Comparison of ENCODE assay signal across 22 cellular contexts in the genomic region with DNA sequence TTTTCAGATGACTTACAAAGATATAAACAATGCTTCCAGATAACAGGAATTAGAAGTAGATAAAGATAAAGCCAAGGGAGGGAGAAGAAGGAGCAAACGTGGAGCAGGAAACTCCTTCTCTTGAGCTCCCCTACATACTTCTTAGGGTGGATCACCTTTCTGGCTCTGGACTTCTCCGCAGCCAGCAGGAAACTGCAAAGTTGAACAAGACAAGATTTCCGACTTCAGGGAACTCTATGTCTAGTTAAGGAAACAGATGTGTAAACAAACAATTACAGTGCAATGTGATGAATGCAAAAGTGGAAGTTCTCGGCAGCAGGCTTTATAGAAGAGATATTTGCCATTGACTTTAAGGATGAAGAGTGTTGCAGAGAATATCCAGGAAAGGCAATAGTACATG.
DNase-seq lines count a peak whose midpoint lies in the region; ATAC-seq, FAIRE-seq and TF ChIP-seq lines count a peak whose summit lies in the region.
"Had no signal": no experiment of that assay in that cellular context is flagged by ENCODE, and none has a peak within 500 bp of the region (broad histone marks: within the 10 kb centered on the region; RNA-seq: fewer than 3 reads in every experiment).

No MANE protein-coding gene starts in this region.

- no peak for TF ChIP-seq POLR2A in right lobe of liver (IDR thresholded peaks at IDR 0.05)
- no peak for TF ChIP-seq POLR2A in HepG2 (IDR thresholded peaks at IDR 0.05; ENCODE audit: insufficient read depth in 1 of 2, low read depth in 2 of 2, low read length in 2 of 2)

- no peak overlapping the region for H3K18ac ChIP-seq in mesenchymal stem cell (ENCODE audit: low read depth in 1 of 2, low read length in 2 of 2)

- H3K4me3 ChIP-seq in right lobe of liver (no peak overlapping the region), HepG2 (replicated peaks in 1 of 3; ENCODE audit: insufficient read depth in 1 of 3, low read depth in 2 of 3, low read length in 3 of 3) (no peak overlapping the region), mesenchymal stem cell (ENCODE audit: insufficient read depth in 1 of 2, low read depth in 1 of 2, low read length in 2 of 2) (no peak overlapping the region)
- H3K4me3 ChIP-seq: A549, ascending aorta had no signal

- no peak for TF ChIP-seq RAD21 in HepG2 (CRISPR knock-in tag; IDR thresholded peaks at IDR 0.05)

- H3K27me3 ChIP-seq in right lobe of liver: no peaks in the 10 kb centered on the region
- H3K27me3 ChIP-seq in HepG2 (ENCODE audit: control insufficient read depth in 1 of 2, insufficient read depth in 2 of 2, low read length in 2 of 2): no peaks in the 10 kb centered on the region
- H3K27me3 ChIP-seq in mesenchymal stem cell (ENCODE audit: control insufficient read depth in 1 of 2, insufficient read depth in 1 of 2, low read length in 2 of 2): no peaks in the 10 kb centered on the region
- H3K27me3 ChIP-seq: ascending aorta had no signal

- no peak overlapping the region for H2AK5ac ChIP-seq in mesenchymal stem cell (ENCODE audit: low read length, severe bottlenecking)

- H3K79me1 ChIP-seq in mesenchymal stem cell (replicated peaks; ENCODE audit: low read length, poor library complexity, severe bottlenecking): no peaks in the 10 kb centered on the region

- BruUV-seq in HepG2 (replicated peaks; lab: Mats Ljungman, UMichigan): no TSS peak

- no peak overlapping the region for H4K91ac ChIP-seq in mesenchymal stem cell (ENCODE audit: low read length)

- H3K79me2 ChIP-seq in HepG2 (ENCODE audit: insufficient read depth, low read length): no peaks in the 10 kb centered on the region

- no peak overlapping the region for H2BK12ac ChIP-seq in mesenchymal stem cell (ENCODE audit: low read length in 2 of 2)

- H2AFZ ChIP-seq in HepG2 (ENCODE audit: low read length): no peak overlapping the region
- H2AFZ ChIP-seq in mesenchymal stem cell (ENCODE audit: low read depth, low read length): no peak overlapping the region

- no peak overlapping the region for H2BK5ac ChIP-seq in mesenchymal stem cell (ENCODE audit: low read depth, low read length, poor library complexity, severe bottlenecking)

- peak overlapping the region; percentile 74 for H3K4me3 Mint-ChIP-seq in endothelial cell (ENCODE audit: unreplicated experiment)
- H3K4me3 Mint-ChIP-seq in progenitor cell of endocrine pancreas (ENCODE audit: low read depth): no peak overlapping the region
- H3K4me3 Mint-ChIP-seq: activated CD8-positive, alpha-beta T cell treated with anti-CD3 and anti-CD28 coated beads, Interleukin-2, amount 10 ng/mL, durations not matched to agents 7 days and 5 days; activated naive CD4-positive, alpha-beta T cell treated with anti-CD3 and anti-CD28 coated beads for 36 hours had no signal

- H3K4me2 ChIP-seq in HepG2 (ENCODE audit: low read depth, low read length): no peak overlapping the region
- H3K4me2 ChIP-seq in mesenchymal stem cell (ENCODE audit: low read length, poor library complexity, severe bottlenecking): no peak overlapping the region
- H3K4me2 ChIP-seq: A549 had no signal

- H3K27ac Mint-ChIP-seq in endothelial cell (ENCODE audit: unreplicated experiment) (peak overlapping the region; percentile 99), progenitor cell of endocrine pancreas (no peak overlapping the region)
- H3K27ac Mint-ChIP-seq: activated CD8-positive, alpha-beta T cell treated with anti-CD3 and anti-CD28 coated beads, Interleukin-2, amount 10 ng/mL, durations not matched to agents 7 days and 5 days; activated naive CD4-positive, alpha-beta T cell treated with anti-CD3 and anti-CD28 coated beads for 36 hours had no signal

- H2BK15ac ChIP-seq in mesenchymal stem cell (ENCODE audit: low read depth, poor library complexity, severe bottlenecking): no peak overlapping the region

- ATAC-seq in right lobe of liver: peak; percentile 34 to 78 (median 50)
- no peak for ATAC-seq in HepG2
- ATAC-seq: A549; activated CD8-positive, alpha-beta T cell treated with anti-CD3 and anti-CD28 coated beads, Interleukin-2, amount 10 ng/mL, durations not matched to agents 7 days and 5 days had no signal

- H3K4me1 ChIP-seq in right lobe of liver (no peaks in the 10 kb centered on the region), HepG2 (ENCODE audit: insufficient read depth, low read length) (peaks cover 40% of the 10 kb centered on the region), mesenchymal stem cell (ENCODE audit: control insufficient read depth, insufficient read depth, low read depth, low read length) (no peaks in the 10 kb centered on the region)

- CTCF ChIA-PET in HepG2 (lab: Yijun Ruan, JAX; ENCODE audit: low intra/inter-chr PET ratio, low total read pairs): no interaction called here

- H3K23ac ChIP-seq in mesenchymal stem cell (ENCODE audit: low read length in 2 of 2): no peak overlapping the region

- TF ChIP-seq CTCF in right lobe of liver (IDR thresholded peaks at IDR 0.05) (no peak), HepG2 (CRISPR knock-in tag; IDR thresholded peaks at IDR 0.05) (no peak), endothelial cell (IDR thresholded peaks at IDR 0.05; ENCODE audit: unreplicated experiment) (no peak), progenitor cell of endocrine pancreas (IDR thresholded peaks at IDR 0.05; ENCODE audit: unreplicated experiment) (no peak)

- H3K36me3 ChIP-seq in right lobe of liver (no peaks in the 10 kb centered on the region), HepG2 (replicated peaks in 1 of 2; ENCODE audit: control insufficient read depth in 1 of 2, insufficient read depth in 2 of 2, low read length in 2 of 2) (no peaks in the 10 kb centered on the region), mesenchymal stem cell (ENCODE audit: control insufficient read depth in 1 of 2, insufficient read depth in 2 of 2, low read depth in 1 of 2, low read length in 2 of 2) (no peaks in the 10 kb centered on the region)
- H3K36me3 ChIP-seq: ascending aorta had no signal

- no peak overlapping the region for H3K14ac ChIP-seq in mesenchymal stem cell (ENCODE audit: low read length in 2 of 2)

- FAIRE-seq in HepG2 (lab: Jason Lieb, UNC): no peak
- FAIRE-seq: A549, GM18507, RCC 7860 had no signal

- in situ Hi-C loops in HepG2 (cut with HindIII; ENCODE audit: extremely low pct_ligation_motif_present, low pct_unique_long_range_greater_than_20kb): no loop called here

- no peak for DNase-seq in right lobe of liver
- DNase-seq in HepG2 (ENCODE audit: low spot score): no peak
- peak; percentile 31 for DNase-seq in endothelial cell (ENCODE audit: low spot score)
- DNase-seq in mesenchymal stem cell: peak; percentile 73
- no peak for DNase-seq in progenitor cell of endocrine pancreas (ENCODE audit: low spot score, unreplicated experiment)
- no peak for DNase-seq in NCI-H2196 (lab: John Stamatoyannopoulos, UW; ENCODE audit: unreplicated experiment)
- no peak for DNase-seq in NK-92 treated with Interleukin-12 subunit alpha and Interleukin-12 subunit beta, amount 100 ng/mL, for 24 hours (lab: John Stamatoyannopoulos, UW)
- no peak for DNase-seq in hepatic stellate cell (ENCODE audit: low spot score)
- DNase-seq: activated CD4-positive, CD25-positive, alpha-beta regulatory T cell; activated CD8-positive, alpha-beta T cell treated with anti-CD3 and anti-CD28 coated beads, Interleukin-2, amount 10 ng/mL, durations not matched to agents 7 days and 5 days; activated naive CD4-positive, alpha-beta T cell treated with anti-CD3 and anti-CD28 coated beads for 36 hours; activated T-cell treated with anti-CD3 and anti-CD28 coated beads, Interleukin-2, amount 50 U/mL, for 1 hour; NCI-H1105 treated with DMSO at 0.1 percent for 48 hours; NCI-H2081 treated with DMSO at 0.1 percent for 48 hours; NCI-H510A; retina; substantia nigra; T-helper 9 cell had no signal

- H4K8ac ChIP-seq in mesenchymal stem cell (ENCODE audit: low read length): no peak overlapping the region

- H3K9me3 ChIP-seq in right lobe of liver: no peaks in the 10 kb centered on the region
- no peaks in the 10 kb centered on the region for H3K9me3 ChIP-seq in HepG2 (ENCODE audit: low read length)
- no peaks in the 10 kb centered on the region for H3K9me3 ChIP-seq in mesenchymal stem cell (ENCODE audit: control insufficient read depth, low read length)
- H3K9me3 ChIP-seq: A549, ascending aorta had no signal

- peaks cover 47% of the 10 kb centered on the region for H3K4me1 Mint-ChIP-seq in endothelial cell (ENCODE audit: unreplicated experiment)
- H3K4me1 Mint-ChIP-seq in progenitor cell of endocrine pancreas (ENCODE audit: low read depth): no peaks in the 10 kb centered on the region

- intact Hi-C loops in right lobe of liver (cut with DNase I): no loop called here
- intact Hi-C loops in HepG2 (cut with micrococcal nuclease; ENCODE audit: unreplicated experiment): no loop called here

- POLR2A ChIA-PET in HepG2 (lab: Yijun Ruan, JAX): no interaction called here

- no peak overlapping the region for H2BK120ac ChIP-seq in mesenchymal stem cell (ENCODE audit: low read depth, low read length)

- H3K27ac ChIP-seq in right lobe of liver (no peak overlapping the region), HepG2 (ENCODE audit: extremely low read length, insufficient read depth, low read length) (no peak overlapping the region), mesenchymal stem cell (ENCODE audit: low read length, poor library complexity, severe bottlenecking) (no peak overlapping the region)
- H3K27ac ChIP-seq: A549, ascending aorta had no signal

- no peak overlapping the region for H3K4ac ChIP-seq in mesenchymal stem cell (ENCODE audit: low read depth in 1 of 2, low read length in 2 of 2)

- 40% methylated on average over 4 of the region's 4 CpGs for WGBS in right lobe of liver (ENCODE audit: insufficient coverage, low coverage, low lambda C conversion rate, missing lambda C conversion rate)
- 48% methylated on average over 4 of the region's 4 CpGs for WGBS in HepG2 (ENCODE audit: low lambda C conversion rate)
- 0% methylated on average over 4 of the region's 4 CpGs for WGBS in mesenchymal stem cell

- peaks cover 5% of the 10 kb centered on the region for H3K27me3 Mint-ChIP-seq in endothelial cell (ENCODE audit: unreplicated experiment)
- H3K27me3 Mint-ChIP-seq in progenitor cell of endocrine pancreas: peaks cover 3% of the 10 kb centered on the region

- H3K9ac ChIP-seq in HepG2 (ENCODE audit: insufficient read depth, low read depth, low read length) (no peak overlapping the region), mesenchymal stem cell (ENCODE audit: low read length) (no peak overlapping the region)

- H3K36me3 Mint-ChIP-seq in endothelial cell (ENCODE audit: low read depth, unreplicated experiment) (no peaks in the 10 kb centered on the region), progenitor cell of endocrine pancreas (ENCODE audit: insufficient read depth) (no peaks in the 10 kb centered on the region)

- H4K20me1 ChIP-seq in HepG2 (ENCODE audit: insufficient read depth, low read length): no peaks in the 10 kb centered on the region

- TF ChIP-seq EP300 in HepG2 (IDR thresholded peaks at IDR 0.05; ENCODE audit: low read depth in 2 of 2, low read length in 2 of 2) (no peak), HepG2 (CRISPR knock-in tag; IDR thresholded peaks at IDR 0.05; ENCODE audit: borderline replicate concordance) (no peak)

- no peaks in the 10 kb centered on the region for H3K9me3 Mint-ChIP-seq in endothelial cell (ENCODE audit: unreplicated experiment)
- H3K9me3 Mint-ChIP-seq in progenitor cell of endocrine pancreas (ENCODE audit: low read depth): no peaks in the 10 kb centered on the region
- H3K9me3 Mint-ChIP-seq: activated naive CD4-positive, alpha-beta T cell treated with anti-CD3 and anti-CD28 coated beads for 36 hours had no signal

TF ChIP-seq in HepG2, 621 proteins besides CTCF, POLR2A, EP300 and RAD21 (continues in another document):
- no peak for TF ChIP-seq ZNF160 (CRISPR knock-in tag; IDR thresholded peaks at IDR 0.05)

Comparison
In these comparisons a context has a peak if more than half of its experiments do, and no peak if none do; other contexts are left out.
1. DNase-seq: peak in endothelial cell (single experiment) and mesenchymal stem cell (single experiment); none in right lobe of liver (0 of 3), HepG2 (single experiment), progenitor cell of endocrine pancreas (single experiment), NCI-H2196 (single experiment), NK-92 treated with Interleukin-12 subunit alpha and Interleukin-12 subunit beta, amount 100 ng/mL, for 24 hours (single experiment) and hepatic stellate cell (single experiment).